ENCODE assay signal across 11 cellular contexts in genomic region chr3:123605789-123606234, GRCh38. TPM values are rescaled to one million over a fixed set of nuclear protein-coding genes. Genes with fewer than 3 reads are reported as not detected.
DNase-seq lines count a peak whose midpoint lies in the region; ATAC-seq and TF ChIP-seq lines count a peak whose summit lies in the region.
"Had no signal": no experiment of that assay in that cellular context is flagged by ENCODE, and none has a peak within 500 bp of the region (broad histone marks: within the 10 kb centered on the region; RNA-seq: fewer than 3 reads in every experiment).

No MANE protein-coding gene starts in this region.

- intact Hi-C loops in colonic mucosa (cut with DNase I) = no loop called here

- peaks cover 12% of the 10 kb centered on the region for H3K4me1 ChIP-seq in endodermal cell (ENCODE audit: control insufficient read depth, insufficient read depth, low read length)
- no peaks in the 10 kb centered on the region for H3K4me1 ChIP-seq in colonic mucosa

- H3K36me3 Mint-ChIP-seq in activated naive CD8-positive, alpha-beta T cell treated with anti-CD3 and anti-CD28 coated beads, Interleukin-2, amount 50 U/mL, for 24 hours (ENCODE audit: low read depth) = peaks cover 7% of the 10 kb centered on the region
- peaks cover 3% of the 10 kb centered on the region for H3K36me3 Mint-ChIP-seq in activated naive CD8-positive, alpha-beta T cell treated with anti-CD3 and anti-CD28 coated beads for 36 hours
- peaks cover 11% of the 10 kb centered on the region for H3K36me3 Mint-ChIP-seq in endodermal cell (ENCODE audit: low read depth)

- peaks cover 23% of the 10 kb centered on the region for H3K4me1 Mint-ChIP-seq in activated naive CD8-positive, alpha-beta T cell treated with anti-CD3 and anti-CD28 coated beads, Interleukin-2, amount 50 U/mL, for 24 hours
- H3K4me1 Mint-ChIP-seq in activated naive CD8-positive, alpha-beta T cell treated with anti-CD3 and anti-CD28 coated beads for 36 hours = peaks cover 18% of the 10 kb centered on the region
- H3K4me1 Mint-ChIP-seq in endodermal cell = peaks cover 17% of the 10 kb centered on the region

- no peak overlapping the region for H3K4me3 ChIP-seq in endodermal cell (ENCODE audit: low read length)
- H3K4me3 ChIP-seq in colonic mucosa = no peak overlapping the region
- H3K4me3 ChIP-seq: lung had no signal

- no peak for DNase-seq in activated naive CD8-positive, alpha-beta T cell treated with anti-CD3 and anti-CD28 coated beads, Interleukin-2, amount 50 U/mL, for 24 hours
- DNase-seq in activated naive CD8-positive, alpha-beta T cell treated with anti-CD3 and anti-CD28 coated beads for 36 hours = no peak
- DNase-seq in endodermal cell (peak; percentile 63), nucleus accumbens (lab: John Stamatoyannopoulos, UW) (no peak), colonic mucosa (no peak), mesenteric fat pad (ENCODE audit: low spot score) (no peak), NCI-H1436 (lab: John Stamatoyannopoulos, UW) (no peak)
- DNase-seq: stimulated activated naive CD4-positive, alpha-beta T cell had no signal

- 91 to 93% methylated on average over 5 of the region's 5 CpGs for WGBS in endodermal cell (ENCODE audit: insufficient coverage in 1 of 2, insufficient read length in 1 of 2), 2 experiments

- no peak for TF ChIP-seq CTCF in endodermal cell (conservative IDR thresholded peaks at IDR 0.05)
- no peak for TF ChIP-seq CTCF in colonic mucosa (IDR thresholded peaks at IDR 0.05)

- H3K36me3 ChIP-seq in endodermal cell (ENCODE audit: control insufficient read depth, insufficient read depth, low read length) (peaks cover 2% of the 10 kb centered on the region), colonic mucosa (no peaks in the 10 kb centered on the region)

- H3K27me3 Mint-ChIP-seq in activated naive CD8-positive, alpha-beta T cell treated with anti-CD3 and anti-CD28 coated beads, Interleukin-2, amount 50 U/mL, for 24 hours = no peaks in the 10 kb centered on the region
- H3K27me3 Mint-ChIP-seq in activated naive CD8-positive, alpha-beta T cell treated with anti-CD3 and anti-CD28 coated beads for 36 hours = no peaks in the 10 kb centered on the region
- no peaks in the 10 kb centered on the region for H3K27me3 Mint-ChIP-seq in endodermal cell (ENCODE audit: insufficient read depth)
- H3K27me3 Mint-ChIP-seq: activated naive CD8-positive, alpha-beta T cell had no signal

- no peak overlapping the region for H3K27ac Mint-ChIP-seq in activated naive CD8-positive, alpha-beta T cell treated with anti-CD3 and anti-CD28 coated beads, Interleukin-2, amount 50 U/mL, for 24 hours
- H3K27ac Mint-ChIP-seq in activated naive CD8-positive, alpha-beta T cell treated with anti-CD3 and anti-CD28 coated beads for 36 hours = no peak overlapping the region
- H3K27ac Mint-ChIP-seq in endodermal cell = no peak overlapping the region
- H3K27ac Mint-ChIP-seq: activated naive CD8-positive, alpha-beta T cell had no signal

- H3K27ac ChIP-seq in endodermal cell (ENCODE audit: low read depth, low read length) (no peak overlapping the region), colonic mucosa (no peak overlapping the region)

- H3K9me3 Mint-ChIP-seq in activated naive CD8-positive, alpha-beta T cell treated with anti-CD3 and anti-CD28 coated beads, Interleukin-2, amount 50 U/mL, for 24 hours = no peaks in the 10 kb centered on the region
- no peaks in the 10 kb centered on the region for H3K9me3 Mint-ChIP-seq in activated naive CD8-positive, alpha-beta T cell treated with anti-CD3 and anti-CD28 coated beads for 36 hours
- no peaks in the 10 kb centered on the region for H3K9me3 Mint-ChIP-seq in endodermal cell

- H3K9me3 ChIP-seq in endodermal cell (ENCODE audit: control insufficient read depth, low read length) = no peaks in the 10 kb centered on the region
- H3K9me3 ChIP-seq in colonic mucosa = no peaks in the 10 kb centered on the region

- H3K9ac ChIP-seq in endodermal cell (ENCODE audit: extremely low read depth, low read length, poor library complexity, severe bottlenecking) = no peak overlapping the region
- no peak overlapping the region for H3K9ac ChIP-seq in colonic mucosa (ENCODE audit: low read depth in 2 of 2, low read length in 2 of 2)

- H3K27me3 ChIP-seq in endodermal cell (ENCODE audit: control insufficient read depth, insufficient read depth, low read length, poor library complexity, severe bottlenecking) = no peaks in the 10 kb centered on the region
- H3K27me3 ChIP-seq in colonic mucosa = no peaks in the 10 kb centered on the region

- H3K4me3 Mint-ChIP-seq in activated naive CD8-positive, alpha-beta T cell treated with anti-CD3 and anti-CD28 coated beads, Interleukin-2, amount 50 U/mL, for 24 hours = no peak overlapping the region
- no peak overlapping the region for H3K4me3 Mint-ChIP-seq in activated naive CD8-positive, alpha-beta T cell treated with anti-CD3 and anti-CD28 coated beads for 36 hours
- H3K4me3 Mint-ChIP-seq in endodermal cell = no peak overlapping the region
- H3K4me3 Mint-ChIP-seq: activated naive CD8-positive, alpha-beta T cell had no signal

- ATAC-seq in activated naive CD8-positive, alpha-beta T cell treated with anti-CD3 and anti-CD28 coated beads, Interleukin-2, amount 50 U/mL, for 24 hours = peak; percentile 66
- peak; percentile 60 for ATAC-seq in HG03378 (IDR thresholded peaks at IDR 0.05; ENCODE audit: unreplicated experiment)

RNA-seq across cellular contexts. Expression of gene HACD2, which starts 21.0 kb away (rescaled TPM):
- 10 to 100 TPM; 30.7 to 31.0 TPM for total RNA-seq in activated naive CD8-positive, alpha-beta T cell treated with anti-CD3 and anti-CD28 coated beads for 36 hours
- total RNA-seq in endodermal cell = 10 to 100 TPM; 32.5 to 48.7 TPM
- 29.0 TPM for polyA plus RNA-seq in endodermal cell (2013, experiment 1 of 2)
- 29.4 TPM for polyA plus RNA-seq in endodermal cell (2013, experiment 2 of 2)
- total RNA-seq in colonic mucosa = 10 to 100 TPM; 60.3 to 61.2 TPM
- 39.0 TPM for total RNA-seq in mesenteric fat pad
